In the genomic region with DNA sequence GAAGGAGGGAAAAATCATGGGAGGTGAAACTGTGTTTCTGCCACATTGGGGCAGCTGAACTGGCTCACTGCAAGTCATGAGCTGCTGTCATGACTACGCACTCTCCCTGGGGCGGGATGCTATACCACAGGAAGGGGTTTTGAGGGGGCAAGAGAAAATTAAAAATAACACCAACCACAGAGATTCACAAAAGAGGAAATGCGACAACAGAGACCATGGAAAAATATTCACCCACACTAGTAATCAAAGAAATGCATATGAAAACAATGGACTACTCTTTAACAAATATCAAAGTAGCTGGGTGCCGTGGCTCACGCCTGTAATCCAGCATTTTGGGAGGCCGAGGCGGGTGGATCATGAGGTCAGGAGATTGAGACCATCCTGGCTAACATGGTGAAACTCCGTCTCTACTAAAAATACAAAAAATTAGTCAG, we compare ENCODE assay signal across 9 cellular contexts.
DNase-seq lines count a peak whose midpoint lies in the region; ATAC-seq and TF ChIP-seq lines count a peak whose summit lies in the region.
"Had no signal": no experiment of that assay in that cellular context is flagged by ENCODE, and none has a peak within 500 bp of the region (broad histone marks: within the 10 kb centered on the region; RNA-seq: fewer than 3 reads in every experiment).

No MANE protein-coding gene starts in this region.

- peaks cover 86% of the 10 kb centered on the region for H3K4me1 Mint-ChIP-seq in CD14-positive monocyte
- H3K4me1 Mint-ChIP-seq in activated T-helper 2 cell treated with anti-CD3 and anti-CD28 coated beads, Interferon-gamma antibody, Interleukin-2, Interleukin-4, amounts not matched to agents 10 μg/mL and 5 μg/mL and 100 μg/mL, durations not matched to agents 14 hours and 24 hours and 36 hours (ENCODE audit: low read depth): peaks cover 48% of the 10 kb centered on the region

- H3K36me3 ChIP-seq in uterus: no peaks in the 10 kb centered on the region

- intact Hi-C loops in CD14-positive monocyte (cut with micrococcal nuclease) (no loop called here), uterus (cut with DNase I; ENCODE audit: low total_unique reads) (no loop called here)
- intact Hi-C loops in activated T-helper 2 cell treated with anti-CD3 and anti-CD28 coated beads, Interferon-gamma antibody, Interleukin-2, Interleukin-4, amounts not matched to agents 10 μg/mL and 5 μg/mL and 100 μg/mL, durations not matched to agents 14 hours and 24 hours and 36 hours (cut with micrococcal nuclease): loop anchor here (1.0 kb wide), 1 partner anchor 43 kb away; no protein-coding TSS in a partner anchor

- ATAC-seq in GM19452 (IDR thresholded peaks at IDR 0.05; ENCODE audit: unreplicated experiment): peak; percentile 62
- ATAC-seq in GM18873 (IDR thresholded peaks at IDR 0.05; ENCODE audit: low FRiP score, unreplicated experiment): no peak

- peaks cover 0 to 5% (median 0%) of the 10 kb centered on the region in 7 donors for H3K9me3 Mint-ChIP-seq in CD14-positive monocyte
- peaks cover 5% of the 10 kb centered on the region for H3K9me3 Mint-ChIP-seq in activated T-helper 2 cell treated with anti-CD3 and anti-CD28 coated beads, Interferon-gamma antibody, Interleukin-2, Interleukin-4, amounts not matched to agents 10 μg/mL and 5 μg/mL and 100 μg/mL, durations not matched to agents 14 hours and 24 hours and 36 hours

- no peaks in the 10 kb centered on the region for H3K4me1 ChIP-seq in uterus

- peaks cover 0 to 4% (median 2%) of the 10 kb centered on the region in 3 donors for H3K27me3 Mint-ChIP-seq in CD14-positive monocyte (ENCODE audit: low read depth in 3 of 3)
- no peaks in the 10 kb centered on the region for H3K27me3 Mint-ChIP-seq in activated T-helper 2 cell treated with anti-CD3 and anti-CD28 coated beads, Interferon-gamma antibody, Interleukin-2, Interleukin-4, amounts not matched to agents 10 μg/mL and 5 μg/mL and 100 μg/mL, durations not matched to agents 14 hours and 24 hours and 36 hours (ENCODE audit: low read depth)

- peak overlapping the region; percentile 89 to 96 (median 94) for H3K27ac Mint-ChIP-seq in CD14-positive monocyte
- peak overlapping the region; percentile 67 for H3K27ac Mint-ChIP-seq in activated T-helper 2 cell treated with anti-CD3 and anti-CD28 coated beads, Interferon-gamma antibody, Interleukin-2, Interleukin-4, amounts not matched to agents 10 μg/mL and 5 μg/mL and 100 μg/mL, durations not matched to agents 14 hours and 24 hours and 36 hours

- DNase-seq in CD14-positive monocyte (ENCODE audit: low spot score): peak; percentile 76
- DNase-seq in HL-60 (ENCODE audit: low read depth in 1 of 2, low spot score in 1 of 2): peak in 1 of 2 experiments; percentile 84
- no peak for DNase-seq in activated T-helper 2 cell treated with anti-CD3 and anti-CD28 coated beads, Interferon-gamma antibody, Interleukin-2, Interleukin-4, amounts not matched to agents 10 μg/mL and 5 μg/mL and 100 μg/mL, durations not matched to agents 14 hours and 24 hours and 36 hours (ENCODE audit: low spot score)
- DNase-seq in cerebellar cortex (ENCODE audit: low spot score): no peak
- no peak for DNase-seq in uterus
- DNase-seq in NCI-H446 treated with DMSO at 0.1 percent for 48 hours (lab: John Stamatoyannopoulos, UW): no peak
- DNase-seq: right lobe of liver had no signal

- peaks cover 70 to 86% of the 10 kb centered on the region in 2 donors for H3K36me3 Mint-ChIP-seq in CD14-positive monocyte
- peaks cover 29% of the 10 kb centered on the region for H3K36me3 Mint-ChIP-seq in activated T-helper 2 cell treated with anti-CD3 and anti-CD28 coated beads, Interferon-gamma antibody, Interleukin-2, Interleukin-4, amounts not matched to agents 10 μg/mL and 5 μg/mL and 100 μg/mL, durations not matched to agents 14 hours and 24 hours and 36 hours (ENCODE audit: low read depth)

- H3K4me3 ChIP-seq in HL-60 (replicated peaks; ENCODE audit: insufficient read depth, low read length) (no peak overlapping the region), uterus (no peak overlapping the region)
- H3K4me3 ChIP-seq: right lobe of liver had no signal

- no peaks in the 10 kb centered on the region for H3K9me3 ChIP-seq in uterus
- H3K9me3 ChIP-seq: right lobe of liver had no signal

- peak overlapping the region; percentile 32 to 76 for H3K4me3 Mint-ChIP-seq in CD14-positive monocyte
- H3K4me3 Mint-ChIP-seq in activated T-helper 2 cell treated with anti-CD3 and anti-CD28 coated beads, Interferon-gamma antibody, Interleukin-2, Interleukin-4, amounts not matched to agents 10 μg/mL and 5 μg/mL and 100 μg/mL, durations not matched to agents 14 hours and 24 hours and 36 hours (ENCODE audit: low read depth): peak overlapping the region; percentile 1

- TF ChIP-seq CTCF in CD14-positive monocyte (IDR thresholded peaks at IDR 0.05) (no peak), HL-60 (IDR thresholded peaks at IDR 0.05; ENCODE audit: insufficient read depth, low read length) (no peak), uterus (IDR thresholded peaks at IDR 0.05) (no peak)

- peak overlapping the region; percentile 57 for H3K27ac ChIP-seq in HL-60 (replicated peaks)
- no peak overlapping the region for H3K27ac ChIP-seq in uterus

- TF ChIP-seq POLR2A in uterus (IDR thresholded peaks at IDR 0.05): no peak

- H3K27me3 ChIP-seq in HL-60 (ENCODE audit: insufficient read depth, poor library complexity, severe bottlenecking): no peaks in the 10 kb centered on the region
- H3K27me3 ChIP-seq in uterus: no peaks in the 10 kb centered on the region
- H3K27me3 ChIP-seq: right lobe of liver had no signal
